In the genomic region with DNA sequence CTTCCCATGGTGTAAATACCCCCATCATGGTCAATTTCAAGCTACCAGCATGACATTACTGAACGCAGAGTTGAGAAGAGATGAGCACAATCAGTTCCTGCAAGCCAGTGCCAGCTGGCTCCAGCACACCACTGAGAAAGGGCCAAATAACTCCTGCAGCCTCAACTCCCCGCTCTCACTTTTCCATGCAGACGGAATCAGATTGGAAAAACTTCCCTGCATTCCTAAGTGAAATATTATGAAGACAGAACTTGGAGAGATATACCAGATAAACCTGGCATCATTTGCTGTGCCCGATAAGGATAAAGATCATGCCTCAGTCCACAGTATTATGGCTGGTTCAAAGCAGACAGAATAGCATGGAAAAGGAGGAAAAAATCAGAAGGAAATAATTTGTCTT, we compare ENCODE assay signal across 13 cellular contexts. TPM values are rescaled to one million over a fixed set of nuclear protein-coding genes. Genes with fewer than 3 reads are reported as not detected.
DNase-seq lines count a peak whose midpoint lies in the region; ATAC-seq and TF ChIP-seq lines count a peak whose summit lies in the region.
"Had no signal": no experiment of that assay in that cellular context is flagged by ENCODE, and none has a peak within 500 bp of the region (broad histone marks: within the 10 kb centered on the region; RNA-seq: fewer than 3 reads in every experiment).

No MANE protein-coding gene starts in this region.

- H2AFZ ChIP-seq in GM23338, result peak overlapping the region; percentile 73; the same call in 1 of the 2 replicates
- no peak overlapping the region for H2AFZ ChIP-seq in fibroblast of lung (ENCODE audit: low read length)

- no peak overlapping the region for H3K27ac ChIP-seq in GM23338 (ENCODE audit: low read depth)
- H3K27ac ChIP-seq in fibroblast of lung (ENCODE audit: insufficient read depth, low read length), result peak overlapping the region; percentile 24
- H3K27ac ChIP-seq in subcutaneous abdominal adipose tissue (ENCODE audit: low read depth, low read length), result peak overlapping the region; percentile 27

- H3K9me2 ChIP-seq in GM23338 (ENCODE audit: insufficient read depth), result no peaks in the 10 kb centered on the region

- ATAC-seq in GM23338, result no peak
- no peak for ATAC-seq in HG02973 (IDR thresholded peaks at IDR 0.05; ENCODE audit: unreplicated experiment)

- no peak overlapping the region for H3K4me3 Mint-ChIP-seq in GM23338
- H3K4me3 Mint-ChIP-seq: activated naive CD4-positive, alpha-beta T cell treated with anti-CD3 and anti-CD28 coated beads for 36 hours; endodermal cell had no signal

- H3K36me3 ChIP-seq in GM23338 (ENCODE audit: insufficient read depth) (no peaks in the 10 kb centered on the region), fibroblast of lung (ENCODE audit: control insufficient read depth, insufficient read depth, low read length) (no peaks in the 10 kb centered on the region), subcutaneous abdominal adipose tissue (ENCODE audit: control insufficient read depth in 5 of 5, insufficient read depth in 5 of 5, low read length in 5 of 5) (no peaks in the 10 kb centered on the region)
- H3K36me3 ChIP-seq: breast epithelium had no signal

- H3K27me3 Mint-ChIP-seq in GM23338 (ENCODE audit: insufficient read depth, low read depth, poor library complexity), result no peaks in the 10 kb centered on the region

- peaks cover 5% of the 10 kb centered on the region; the same call in 1 of the 3 replicates for H3K36me3 Mint-ChIP-seq in GM23338 (ENCODE audit: low read depth)

- H3K4me2 ChIP-seq in GM23338 (no peak overlapping the region), fibroblast of lung (ENCODE audit: extremely low read depth, insufficient read depth, low read length) (peak overlapping the region; percentile 48)

- H3K4me1 ChIP-seq in GM23338 (ENCODE audit: insufficient read depth) (no peaks in the 10 kb centered on the region), fibroblast of lung (ENCODE audit: control insufficient read depth, extremely low read depth, insufficient read depth, low read length) (peaks cover 3% of the 10 kb centered on the region), subcutaneous abdominal adipose tissue (ENCODE audit: control insufficient read depth in 5 of 5, insufficient read depth in 5 of 5, low read length in 5 of 5) (peaks cover 0 to 13% (median 8%) of the 10 kb centered on the region in 5 donors)
- H3K4me1 ChIP-seq: breast epithelium had no signal

- no peaks in the 10 kb centered on the region for H3K79me2 ChIP-seq in GM23338 (replicated peaks; ENCODE audit: insufficient read depth)
- no peaks in the 10 kb centered on the region for H3K79me2 ChIP-seq in fibroblast of lung (ENCODE audit: control insufficient read depth, insufficient read depth, low read length)

- H3K4me1 Mint-ChIP-seq in GM23338, result no peaks in the 10 kb centered on the region

- H3K27me3 ChIP-seq in GM23338 (ENCODE audit: insufficient read depth) (no peaks in the 10 kb centered on the region), fibroblast of lung (ENCODE audit: control insufficient read depth, insufficient read depth, low read length) (no peaks in the 10 kb centered on the region), subcutaneous abdominal adipose tissue (ENCODE audit: control insufficient read depth in 5 of 5, insufficient read depth in 4 of 5, low read length in 5 of 5) (no peaks in the 10 kb centered on the region)
- H3K27me3 ChIP-seq: breast epithelium had no signal

- H3K9me3 ChIP-seq in fibroblast of lung (ENCODE audit: control insufficient read depth, insufficient read depth, low read depth, low read length), result no peaks in the 10 kb centered on the region
- H3K9me3 ChIP-seq in subcutaneous abdominal adipose tissue (ENCODE audit: control insufficient read depth in 5 of 5, low read length in 5 of 5), result no peaks in the 10 kb centered on the region
- H3K9me3 ChIP-seq: breast epithelium had no signal

- H3K4me3 ChIP-seq in GM23338 (no peak overlapping the region), fibroblast of lung (replicated peaks in 1 of 4; ENCODE audit: control extremely low read depth in 1 of 4, insufficient read depth in 1 of 4, low read depth in 3 of 4, low read length in 4 of 4) (no peak overlapping the region), subcutaneous abdominal adipose tissue (ENCODE audit: low read depth in 1 of 5, low read length in 5 of 5) (peak overlapping the region in 1 of 5 donors; percentile 40)
- H3K4me3 ChIP-seq: breast epithelium had no signal

- no peak overlapping the region for H3K27ac Mint-ChIP-seq in GM23338
- H3K27ac Mint-ChIP-seq: activated naive CD4-positive, alpha-beta T cell treated with anti-CD3 and anti-CD28 coated beads for 36 hours; endodermal cell had no signal

- H3K9ac ChIP-seq in fibroblast of lung (ENCODE audit: insufficient read depth, low read length), result no peak overlapping the region
- H3K9ac ChIP-seq in subcutaneous abdominal adipose tissue (ENCODE audit: low read length in 5 of 5), result no peak overlapping the region

- peaks cover 11% of the 10 kb centered on the region for H3K9me3 Mint-ChIP-seq in GM23338
- H3K9me3 Mint-ChIP-seq: activated naive CD4-positive, alpha-beta T cell treated with anti-CD3 and anti-CD28 coated beads for 36 hours had no signal

- DNase-seq in GM23338 (ENCODE audit: low spot score), result no peak
- DNase-seq in fibroblast of lung (ENCODE audit: low read depth in 2 of 2), result no peak
- peak; percentile 1 for DNase-seq in midbrain (lab: John Stamatoyannopoulos, UW)
- no peak for DNase-seq in activated CD4-positive, alpha-beta T cell treated with anti-CD3 and anti-CD28 coated beads, Interleukin-2, amount 50 U/mL, for 4 hours
- no peak for DNase-seq in NCI-H2081 (lab: John Stamatoyannopoulos, UW)
- DNase-seq in CD1c-positive myeloid dendritic cell (ENCODE audit: extremely low spot score), result no peak
- DNase-seq: activated CD4-positive, alpha-beta T cell treated with anti-CD3 and anti-CD28 coated beads for 1 hour; activated naive CD4-positive, alpha-beta T cell treated with anti-CD3 and anti-CD28 coated beads for 36 hours; endodermal cell; T-helper 1 cell had no signal

- no peaks in the 10 kb centered on the region for H3F3A ChIP-seq in GM23338 (replicated peaks; ENCODE audit: low read depth)

- TF ChIP-seq CTCF in GM23338 (conservative IDR thresholded peaks at IDR 0.05; ENCODE audit: low read depth in 2 of 2) (no peak), fibroblast of lung (conservative IDR thresholded peaks at IDR 0.05 in 1 of 2, IDR thresholded peaks at IDR 0.05 in 1 of 2; ENCODE audit: low read depth in 1 of 2, low read length in 2 of 2) (no peak)

- no peaks in the 10 kb centered on the region for H4K20me1 ChIP-seq in GM23338 (replicated peaks; ENCODE audit: insufficient read depth)
- H4K20me1 ChIP-seq in fibroblast of lung (ENCODE audit: control insufficient read depth, extremely low read depth, insufficient read depth, low read length), result no peaks in the 10 kb centered on the region

TF ChIP-seq in GM23338, 12 proteins besides CTCF, POLR2A, EP300 and RAD21 (continues in another document):
- no peak for TF ChIP-seq JUNB (IDR thresholded peaks at IDR 0.05; ENCODE audit: unreplicated experiment)
- TF ChIP-seq, protein P1, sequence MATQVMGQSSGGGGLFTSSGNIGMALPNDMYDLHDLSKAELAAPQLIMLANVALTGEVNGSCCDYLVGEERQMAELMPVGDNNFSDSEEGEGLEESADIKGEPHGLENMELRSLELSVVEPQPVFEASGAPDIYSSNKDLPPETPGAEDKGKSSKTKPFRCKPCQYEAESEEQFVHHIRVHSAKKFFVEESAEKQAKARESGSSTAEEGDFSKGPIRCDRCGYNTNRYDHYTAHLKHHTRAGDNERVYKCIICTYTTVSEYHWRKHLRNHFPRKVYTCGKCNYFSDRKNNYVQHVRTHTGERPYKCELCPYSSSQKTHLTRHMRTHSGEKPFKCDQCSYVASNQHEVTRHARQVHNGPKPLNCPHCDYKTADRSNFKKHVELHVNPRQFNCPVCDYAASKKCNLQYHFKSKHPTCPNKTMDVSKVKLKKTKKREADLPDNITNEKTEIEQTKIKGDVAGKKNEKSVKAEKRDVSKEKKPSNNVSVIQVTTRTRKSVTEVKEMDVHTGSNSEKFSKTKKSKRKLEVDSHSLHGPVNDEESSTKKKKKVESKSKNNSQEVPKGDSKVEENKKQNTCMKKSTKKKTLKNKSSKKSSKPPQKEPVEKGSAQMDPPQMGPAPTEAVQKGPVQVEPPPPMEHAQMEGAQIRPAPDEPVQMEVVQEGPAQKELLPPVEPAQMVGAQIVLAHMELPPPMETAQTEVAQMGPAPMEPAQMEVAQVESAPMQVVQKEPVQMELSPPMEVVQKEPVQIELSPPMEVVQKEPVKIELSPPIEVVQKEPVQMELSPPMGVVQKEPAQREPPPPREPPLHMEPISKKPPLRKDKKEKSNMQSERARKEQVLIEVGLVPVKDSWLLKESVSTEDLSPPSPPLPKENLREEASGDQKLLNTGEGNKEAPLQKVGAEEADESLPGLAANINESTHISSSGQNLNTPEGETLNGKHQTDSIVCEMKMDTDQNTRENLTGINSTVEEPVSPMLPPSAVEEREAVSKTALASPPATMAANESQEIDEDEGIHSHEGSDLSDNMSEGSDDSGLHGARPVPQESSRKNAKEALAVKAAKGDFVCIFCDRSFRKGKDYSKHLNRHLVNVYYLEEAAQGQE (IDR thresholded peaks at IDR 0.05; ENCODE audit: unreplicated experiment), result no peak

RNA-seq across cellular contexts. Expression of a gene that starts 56.7 kb away (rescaled TPM):
- 3.4 and 3.7 TPM in 2 replicates for total RNA-seq in GM23338 (2014; rRNA removed; shearing (Covaris generic))
- polyA plus RNA-seq in GM23338 (2016; fragmentation: Nextera tagmentation; extraction: Ambion mirVana) (4.7 and 6.4 TPM in 2 replicates), fibroblast of lung (0.76 and 2.3 TPM in 2 replicates)
- 0.33 and 0.77 TPM in 2 replicates for total RNA-seq in fibroblast of lung
- polyA plus RNA-seq in fibroblast of lung (2012), result 0.62 and 2.3 TPM in 2 replicates
- 0.33 and 1.0 TPM in 2 replicates for polyA minus RNA-seq in fibroblast of lung (ENCODE audit: low replicate concordance)
- total RNA-seq: activated naive CD4-positive, alpha-beta T cell treated with anti-CD3 and anti-CD28 coated beads for 36 hours had no signal
